ENCODE assay signal across 18 cellular contexts in the genomic region with DNA sequence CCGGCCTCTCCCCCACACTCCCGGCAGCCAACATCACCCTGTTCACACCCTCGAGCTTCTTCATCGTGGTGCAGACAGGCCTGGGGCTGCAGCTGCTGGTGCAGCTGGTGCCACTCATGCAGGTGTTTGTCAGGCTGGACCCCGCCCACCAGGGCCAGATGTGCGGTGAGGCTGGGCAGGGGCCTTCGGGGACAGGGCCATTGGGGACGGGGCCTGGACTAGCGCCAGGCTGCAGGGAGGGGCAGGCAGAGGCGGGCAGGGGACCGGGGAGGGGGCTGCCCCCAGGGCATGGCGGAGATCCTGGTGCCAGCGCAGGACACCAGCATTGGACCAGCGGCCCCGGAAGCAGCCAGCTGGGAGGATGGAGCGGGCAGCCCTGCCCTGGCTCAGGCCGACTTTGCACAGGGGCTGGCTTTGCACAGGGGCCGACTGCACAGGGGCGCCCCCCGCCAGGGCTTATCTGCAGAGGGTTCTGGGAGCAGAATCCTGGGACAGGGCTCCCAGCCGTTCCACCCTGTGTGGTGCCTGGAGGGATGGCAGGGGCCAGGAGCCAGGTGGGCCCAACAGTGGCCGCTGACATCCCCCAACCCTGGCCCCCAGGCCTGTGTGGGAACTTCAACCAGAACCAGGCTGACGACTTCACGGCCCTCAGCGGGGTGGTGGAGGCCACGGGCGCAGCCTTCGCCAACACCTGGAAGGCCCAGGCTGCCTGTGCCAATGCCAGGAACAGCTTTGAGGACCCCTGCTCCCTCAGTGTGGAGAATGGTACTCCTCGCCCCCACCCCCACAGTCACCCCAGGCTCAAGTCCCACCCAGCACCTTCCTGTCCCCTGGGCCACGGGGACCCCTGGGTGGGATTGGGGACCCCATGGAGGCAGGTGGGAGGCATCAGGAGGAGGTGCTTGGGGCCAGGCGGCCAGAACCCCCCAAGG. TPM values are rescaled to one million over a fixed set of nuclear protein-coding genes. Genes with fewer than 3 reads are reported as not detected.
DNase-seq lines count a peak whose midpoint lies in the region; ATAC-seq and TF ChIP-seq lines count a peak whose summit lies in the region.
"Had no signal": no experiment of that assay in that cellular context is flagged by ENCODE, and none has a peak within 500 bp of the region (broad histone marks: within the 10 kb centered on the region; RNA-seq: fewer than 3 reads in every experiment).

No MANE protein-coding gene starts in this region.

- H4K20me1 ChIP-seq in BLaER1 treated with 17β-estradiol and CSF1 and Interleukin-3, amounts not matched to agents 10 nM and 100 nM: peaks cover 0 to 64% (median 4%) of the 10 kb centered on the region in 11 experiments; a peak in 9 of 22 replicates

- no peaks in the 10 kb centered on the region for H3K9me3 Mint-ChIP-seq in WTC11
- H3K9me3 Mint-ChIP-seq: activated naive CD4-positive, alpha-beta T cell treated with anti-CD3 and anti-CD28 coated beads, Interleukin-2, amount 50 U/mL, for 72 hours had no signal

- H3K4me1 Mint-ChIP-seq in WTC11: no peaks in the 10 kb centered on the region
- H3K4me1 Mint-ChIP-seq: activated CD4-positive, alpha-beta T cell treated with anti-CD3 and anti-CD28 coated beads for 36 hours had no signal

- CTCF ChIA-PET in WTC11 (lab: Charles Lee): interaction anchor here (1.5 kb wide), 1 partner anchor 8 kb away, joined by 3 read pairs; no protein-coding TSS in a partner anchor

- H3K36me3 ChIP-seq in BLaER1 treated with 17β-estradiol and CSF1 and Interleukin-3, amounts not matched to agents 10 nM and 100 nM: no peaks in the 10 kb centered on the region
- H3K36me3 ChIP-seq: HAP-1, left lung had no signal

- peak; percentile 29 for DNase-seq in DMS53 treated with DMSO at 0.1 percent for 48 hours (lab: John Stamatoyannopoulos, UW; ENCODE audit: unreplicated experiment)
- DNase-seq in WTC11 (ENCODE audit: low spot score): peak; percentile 8
- DNase-seq in mesenteric fat pad (ENCODE audit: low spot score): peak; percentile 88
- no peak for DNase-seq in central memory CD4-positive, alpha-beta T cell
- DNase-seq in GM13976 (ENCODE audit: low spot score): no peak
- no peak for DNase-seq in superior temporal gyrus (ENCODE audit: extremely low spot score)
- DNase-seq: activated CD4-positive, alpha-beta T cell treated with anti-CD3 and anti-CD28 coated beads for 36 hours; activated CD8-positive, alpha-beta memory T cell treated with anti-CD3 and anti-CD28 coated beads, Interleukin-2, amount 50 U/mL, for 4 hours; DND-41; effector CD4-positive, alpha-beta T cell; hypothalamus; MM.1S; NCI-H2107 had no signal

- H3K4me3 Mint-ChIP-seq in WTC11: no peak overlapping the region
- H3K4me3 Mint-ChIP-seq: activated CD4-positive, alpha-beta T cell treated with anti-CD3 and anti-CD28 coated beads for 36 hours had no signal

- peaks cover 0 to 24% (median 8%) of the 10 kb centered on the region in 10 experiments; a peak in 8 of 20 replicates for H3K4me1 ChIP-seq in BLaER1 treated with 17β-estradiol and CSF1 and Interleukin-3, amounts not matched to agents 10 nM and 100 nM
- H3K4me1 ChIP-seq: HAP-1, left lung had no signal

- TF ChIP-seq CTCF in WTC11 (IDR thresholded peaks at IDR 0.05) (no peak), GM13976 (IDR thresholded peaks at IDR 0.05; ENCODE audit: borderline replicate concordance, control extremely low read depth, extremely low read depth, insufficient read depth, missing control alignments) (no peak)

- H3K36me3 Mint-ChIP-seq in WTC11: no peaks in the 10 kb centered on the region
- H3K36me3 Mint-ChIP-seq: activated naive CD4-positive, alpha-beta T cell treated with anti-CD3 and anti-CD28 coated beads, Interleukin-2, amount 50 U/mL, for 72 hours had no signal

- H3K27ac ChIP-seq in BLaER1 treated with 17β-estradiol and CSF1 and Interleukin-3, amounts not matched to agents 10 nM and 100 nM: no peak overlapping the region
- H3K27ac ChIP-seq: left lung had no signal

- POLR2A ChIA-PET in WTC11 (lab: Charles Lee): interaction anchor here (0.6 kb wide), 1 partner anchor 14 kb away, joined by 3 read pairs; no protein-coding TSS in a partner anchor

- H3K27ac Mint-ChIP-seq in WTC11: no peak overlapping the region
- H3K27ac Mint-ChIP-seq: activated CD4-positive, alpha-beta T cell treated with anti-CD3 and anti-CD28 coated beads for 36 hours; activated naive CD4-positive, alpha-beta T cell treated with anti-CD3 and anti-CD28 coated beads, Interleukin-2, amount 50 U/mL, for 72 hours had no signal

- ATAC-seq in WTC11: no peak
- ATAC-seq: activated CD4-positive, alpha-beta T cell treated with anti-CD3 and anti-CD28 coated beads for 36 hours; activated naive CD4-positive, alpha-beta T cell treated with anti-CD3 and anti-CD28 coated beads, Interleukin-2, amount 50 U/mL, for 72 hours; left lung had no signal

- no peak overlapping the region for H3K9ac ChIP-seq in BLaER1 treated with 17β-estradiol and CSF1 and Interleukin-3, amounts not matched to agents 10 nM and 100 nM

- H3K4me3 ChIP-seq in BLaER1 treated with 17β-estradiol and CSF1 and Interleukin-3, amounts not matched to agents 10 nM and 100 nM: no peak overlapping the region
- H3K4me3 ChIP-seq: HAP-1, left lung had no signal

- H3K4me2 ChIP-seq in BLaER1 treated with 17β-estradiol and CSF1 and Interleukin-3, amounts not matched to agents 10 nM and 100 nM: peak overlapping the region in 7 of 11 experiments; percentile 28 to 70 (median 44); a peak in 10 of 22 replicates

- peaks cover 0 to 25% (median 17%) of the 10 kb centered on the region in 11 experiments; a peak in 13 of 22 replicates for H3K27me3 ChIP-seq in BLaER1 treated with 17β-estradiol and CSF1 and Interleukin-3, amounts not matched to agents 10 nM and 100 nM

- H3K9me3 ChIP-seq in BLaER1 treated with 17β-estradiol and CSF1 and Interleukin-3, amounts not matched to agents 10 nM and 100 nM (replicated peaks in 1 of 11): no peaks in the 10 kb centered on the region
- H3K9me3 ChIP-seq: HAP-1, left lung had no signal

- in situ Hi-C loops in GM13976 (cut with MboI; ENCODE audit: low sequenced_read_pairs, unreplicated experiment): no loop called here

- no peaks in the 10 kb centered on the region for H3K27me3 Mint-ChIP-seq in WTC11 (ENCODE audit: low read depth)
- H3K27me3 Mint-ChIP-seq: activated CD4-positive, alpha-beta T cell treated with anti-CD3 and anti-CD28 coated beads for 36 hours had no signal

TF ChIP-seq in WTC11, 78 proteins besides CTCF, POLR2A, EP300 and RAD21 (continues in another document):
- no peak for TF ChIP-seq ZBTB21 (CRISPR knock-in tag; IDR thresholded peaks at IDR 0.05; ENCODE audit: borderline replicate concordance)
- no peak for TF ChIP-seq FOXP1 (CRISPR knock-in tag; IDR thresholded peaks at IDR 0.05; ENCODE audit: borderline replicate concordance)
- no peak for TF ChIP-seq TEAD4 (CRISPR knock-in tag; IDR thresholded peaks at IDR 0.05)
- TF ChIP-seq NFYB (CRISPR knock-in tag; conservative IDR thresholded peaks at IDR 0.05; ENCODE audit: low read depth): no peak
- TF ChIP-seq FOXK1 (CRISPR knock-in tag; IDR thresholded peaks at IDR 0.05): no peak
- TF ChIP-seq ATF1 (CRISPR knock-in tag; IDR thresholded peaks at IDR 0.05): no peak
- no peak for TF ChIP-seq ZNF219 (CRISPR knock-in tag; IDR thresholded peaks at IDR 0.05; ENCODE audit: borderline replicate concordance)
- TF ChIP-seq, protein P1, sequence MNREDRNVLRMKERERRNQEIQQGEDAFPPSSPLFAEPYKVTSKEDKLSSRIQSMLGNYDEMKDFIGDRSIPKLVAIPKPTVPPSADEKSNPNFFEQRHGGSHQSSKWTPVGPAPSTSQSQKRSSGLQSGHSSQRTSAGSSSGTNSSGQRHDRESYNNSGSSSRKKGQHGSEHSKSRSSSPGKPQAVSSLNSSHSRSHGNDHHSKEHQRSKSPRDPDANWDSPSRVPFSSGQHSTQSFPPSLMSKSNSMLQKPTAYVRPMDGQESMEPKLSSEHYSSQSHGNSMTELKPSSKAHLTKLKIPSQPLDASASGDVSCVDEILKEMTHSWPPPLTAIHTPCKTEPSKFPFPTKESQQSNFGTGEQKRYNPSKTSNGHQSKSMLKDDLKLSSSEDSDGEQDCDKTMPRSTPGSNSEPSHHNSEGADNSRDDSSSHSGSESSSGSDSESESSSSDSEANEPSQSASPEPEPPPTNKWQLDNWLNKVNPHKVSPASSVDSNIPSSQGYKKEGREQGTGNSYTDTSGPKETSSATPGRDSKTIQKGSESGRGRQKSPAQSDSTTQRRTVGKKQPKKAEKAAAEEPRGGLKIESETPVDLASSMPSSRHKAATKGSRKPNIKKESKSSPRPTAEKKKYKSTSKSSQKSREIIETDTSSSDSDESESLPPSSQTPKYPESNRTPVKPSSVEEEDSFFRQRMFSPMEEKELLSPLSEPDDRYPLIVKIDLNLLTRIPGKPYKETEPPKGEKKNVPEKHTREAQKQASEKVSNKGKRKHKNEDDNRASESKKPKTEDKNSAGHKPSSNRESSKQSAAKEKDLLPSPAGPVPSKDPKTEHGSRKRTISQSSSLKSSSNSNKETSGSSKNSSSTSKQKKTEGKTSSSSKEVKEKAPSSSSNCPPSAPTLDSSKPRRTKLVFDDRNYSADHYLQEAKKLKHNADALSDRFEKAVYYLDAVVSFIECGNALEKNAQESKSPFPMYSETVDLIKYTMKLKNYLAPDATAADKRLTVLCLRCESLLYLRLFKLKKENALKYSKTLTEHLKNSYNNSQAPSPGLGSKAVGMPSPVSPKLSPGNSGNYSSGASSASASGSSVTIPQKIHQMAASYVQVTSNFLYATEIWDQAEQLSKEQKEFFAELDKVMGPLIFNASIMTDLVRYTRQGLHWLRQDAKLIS (CRISPR knock-in tag; IDR thresholded peaks at IDR 0.05; ENCODE audit: borderline replicate concordance): no peak
- no peak for TF ChIP-seq SMAD3 (CRISPR knock-in tag; IDR thresholded peaks at IDR 0.05; ENCODE audit: borderline replicate concordance)
- TF ChIP-seq MAX (CRISPR knock-in tag; IDR thresholded peaks at IDR 0.05): no peak

RNA-seq across cellular contexts. Expression of gene MUC5B, which starts 8.8 kb away (rescaled TPM):
- total RNA-seq in WTC11 (2021): 0.69 to 1.6 TPM (median 1.6 TPM) in 3 replicates
- total RNA-seq in mesenteric fat pad: not detected
- total RNA-seq: activated CD4-positive, alpha-beta T cell treated with anti-CD3 and anti-CD28 coated beads for 36 hours; activated naive CD4-positive, alpha-beta T cell treated with anti-CD3 and anti-CD28 coated beads, Interleukin-2, amount 50 U/mL, for 72 hours; T-helper 2 cell treated with Interferon-gamma antibody and Interleukin-4, amounts not matched to agents 100 ng/mL and 5 ng/mL, for 36 hours had no signal

Comparison
In these comparisons a context has a peak if more than half of its experiments do, and no peak if none do; other contexts are left out.
1. DNase-seq: peak in DMS53 treated with DMSO at 0.1 percent for 48 hours (single experiment), WTC11 (single experiment) and mesenteric fat pad (single experiment); none in central memory CD4-positive, alpha-beta T cell (single experiment), GM13976 (single experiment) and superior temporal gyrus (single experiment).